Comparison of ENCODE assay signal across 1 cellular context in genomic region chr17:47969975-47970724, GRCh38.
TF ChIP-seq lines count a peak whose summit lies in the region.

No MANE protein-coding gene starts in this region.

TF ChIP-seq in GM23338, 12 proteins besides CTCF, POLR2A, EP300 and RAD21 (continued from another document):
- TF ChIP-seq ETS1 (IDR thresholded peaks at IDR 0.05) = no peak
- no peak for TF ChIP-seq CREB1 (CRISPR knock-in tag; IDR thresholded peaks at IDR 0.05; ENCODE audit: low read depth)
- no peak for TF ChIP-seq POLR2AphosphoS5 (IDR thresholded peaks at IDR 0.05; ENCODE audit: low read depth)
- TF ChIP-seq REST (IDR thresholded peaks at IDR 0.05; ENCODE audit: unreplicated experiment) = no peak
- TF ChIP-seq EZH2phosphoT487 (IDR thresholded peaks at IDR 0.05; ENCODE audit: unreplicated experiment) = no peak
- TF ChIP-seq ZNF331 (CRISPR knock-in tag; IDR thresholded peaks at IDR 0.05; ENCODE audit: low read depth) = no peak
- TF ChIP-seq EZH2 (IDR thresholded peaks at IDR 0.05; ENCODE audit: low read depth, unreplicated experiment) = no peak
